9 cellular contexts compared by ENCODE assay signal in genomic region chr2:65273344-65273743, GRCh38.
"Had no signal": no experiment of that assay in that cellular context is flagged by ENCODE, and none has a peak within 500 bp of the region (broad histone marks: within the 10 kb centered on the region; RNA-seq: fewer than 3 reads in every experiment).

No MANE protein-coding gene starts in this region.

- H3K9ac ChIP-seq: GM23248 had no signal

- H3K9me3 ChIP-seq: HAP-1 had no signal

- FAIRE-seq: HTR-8/SVneo had no signal

- H2AFZ ChIP-seq: GM23248 had no signal

- H3K9me3 Mint-ChIP-seq: HFFc6 had no signal

- ATAC-seq: HCT116 had no signal

- DNase-seq: GM23248, GOT3, H7, HFFc6, IMR-90, KBM-7 had no signal

- H3K27ac ChIP-seq: GM23248 had no signal

- H3K4me3 Mint-ChIP-seq: HFFc6 had no signal

- H3K4me3 ChIP-seq: GM23248, HAP-1 had no signal
